Comparison of ENCODE assay signal across 1 cellular context in the genomic region with DNA sequence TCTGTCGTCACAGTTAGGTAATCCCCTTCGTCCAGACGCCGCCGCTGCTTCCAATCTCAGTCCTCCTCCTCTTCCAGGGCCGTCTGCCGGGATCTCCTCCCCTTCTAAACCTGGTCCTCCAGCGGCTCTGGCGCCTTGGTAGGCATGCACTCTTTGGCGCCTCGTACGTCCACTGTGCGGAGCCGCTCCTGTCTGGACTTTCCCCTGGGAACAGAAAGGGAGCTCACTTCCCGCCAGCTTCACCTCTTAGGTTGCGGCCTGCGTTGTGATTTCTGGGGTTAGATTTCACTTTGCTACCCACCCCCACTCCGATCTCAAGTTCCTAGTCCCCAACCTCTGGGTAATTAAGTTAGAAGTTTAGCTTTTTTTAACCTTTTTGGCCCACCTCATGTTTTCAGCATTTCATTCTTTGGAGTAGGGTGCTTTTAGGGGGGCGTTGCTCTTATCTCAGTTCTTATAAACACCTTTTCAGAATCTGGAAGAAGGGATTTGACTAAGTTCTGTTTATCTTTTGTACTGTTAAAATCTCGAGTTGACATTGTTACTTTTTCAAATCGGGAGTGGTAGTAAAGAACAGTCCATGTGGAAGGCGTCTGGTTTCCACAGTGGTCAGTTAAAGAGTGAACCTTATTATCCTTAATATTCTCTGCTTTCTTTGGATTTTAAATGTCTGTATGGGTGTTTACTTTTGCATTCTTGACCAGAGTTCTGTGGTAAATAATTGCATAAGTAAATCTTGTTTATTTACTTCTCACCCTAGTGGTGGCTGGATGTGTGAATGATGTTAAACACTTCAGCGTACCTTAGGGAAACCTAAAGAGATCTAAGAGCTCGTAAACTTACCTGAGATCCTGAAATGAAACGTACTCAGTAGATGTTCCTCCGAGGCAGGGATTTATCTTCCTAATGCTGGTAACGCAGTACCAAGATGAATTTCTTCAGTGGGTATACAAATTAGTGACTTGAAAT.
A peak's percentile ranks its signal among the peaks of the same experiment; 100 is the strongest.
TF ChIP-seq lines count a peak whose summit lies in the region.

No MANE protein-coding gene starts in this region.

TF ChIP-seq in HepG2, 621 proteins besides CTCF, POLR2A, EP300 and RAD21 (continued from another document and continues in another):
- TF ChIP-seq RBM39 (IDR thresholded peaks at IDR 0.05; ENCODE audit: low read depth, low read length, poor library complexity, severe bottlenecking): peak; percentile 3
- TF ChIP-seq SALL1 (CRISPR knock-in tag; IDR thresholded peaks at IDR 0.05): peak; percentile 22; the same call in 1 of the 2 replicates
- TF ChIP-seq, protein P1, sequence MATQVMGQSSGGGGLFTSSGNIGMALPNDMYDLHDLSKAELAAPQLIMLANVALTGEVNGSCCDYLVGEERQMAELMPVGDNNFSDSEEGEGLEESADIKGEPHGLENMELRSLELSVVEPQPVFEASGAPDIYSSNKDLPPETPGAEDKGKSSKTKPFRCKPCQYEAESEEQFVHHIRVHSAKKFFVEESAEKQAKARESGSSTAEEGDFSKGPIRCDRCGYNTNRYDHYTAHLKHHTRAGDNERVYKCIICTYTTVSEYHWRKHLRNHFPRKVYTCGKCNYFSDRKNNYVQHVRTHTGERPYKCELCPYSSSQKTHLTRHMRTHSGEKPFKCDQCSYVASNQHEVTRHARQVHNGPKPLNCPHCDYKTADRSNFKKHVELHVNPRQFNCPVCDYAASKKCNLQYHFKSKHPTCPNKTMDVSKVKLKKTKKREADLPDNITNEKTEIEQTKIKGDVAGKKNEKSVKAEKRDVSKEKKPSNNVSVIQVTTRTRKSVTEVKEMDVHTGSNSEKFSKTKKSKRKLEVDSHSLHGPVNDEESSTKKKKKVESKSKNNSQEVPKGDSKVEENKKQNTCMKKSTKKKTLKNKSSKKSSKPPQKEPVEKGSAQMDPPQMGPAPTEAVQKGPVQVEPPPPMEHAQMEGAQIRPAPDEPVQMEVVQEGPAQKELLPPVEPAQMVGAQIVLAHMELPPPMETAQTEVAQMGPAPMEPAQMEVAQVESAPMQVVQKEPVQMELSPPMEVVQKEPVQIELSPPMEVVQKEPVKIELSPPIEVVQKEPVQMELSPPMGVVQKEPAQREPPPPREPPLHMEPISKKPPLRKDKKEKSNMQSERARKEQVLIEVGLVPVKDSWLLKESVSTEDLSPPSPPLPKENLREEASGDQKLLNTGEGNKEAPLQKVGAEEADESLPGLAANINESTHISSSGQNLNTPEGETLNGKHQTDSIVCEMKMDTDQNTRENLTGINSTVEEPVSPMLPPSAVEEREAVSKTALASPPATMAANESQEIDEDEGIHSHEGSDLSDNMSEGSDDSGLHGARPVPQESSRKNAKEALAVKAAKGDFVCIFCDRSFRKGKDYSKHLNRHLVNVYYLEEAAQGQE (IDR thresholded peaks at IDR 0.05; ENCODE audit: borderline replicate concordance in 1 of 2, low read depth in 1 of 2, low read length in 2 of 2): 0 out of 4 replicates have a peak, but pooled peaks of 1 of the 2 experiments have one; percentile 20
- no peak for TF ChIP-seq HNRNPUL1 (IDR thresholded peaks at IDR 0.05; ENCODE audit: low read depth, low read length)
- TF ChIP-seq BRCA1 (CRISPR knock-in tag; IDR thresholded peaks at IDR 0.05): 0 out of 2 replicates have a peak, but pooled peaks have one; percentile 25
- peak; percentile 36 for TF ChIP-seq IKZF4 (CRISPR knock-in tag; IDR thresholded peaks at IDR 0.05; ENCODE audit: borderline replicate concordance, low read depth, not compliant biosample characterization)
- TF ChIP-seq SAP130 (CRISPR knock-in tag; IDR thresholded peaks at IDR 0.05; ENCODE audit: low read depth): peak; percentile 9
- TF ChIP-seq ZNF547 (CRISPR knock-in tag; IDR thresholded peaks at IDR 0.05): 0 out of 2 replicates have a peak, but pooled peaks have one; percentile 58
- TF ChIP-seq FOXA1 (IDR thresholded peaks at IDR 0.05): no peak
- peak; percentile 42; the same call in 1 of the 2 replicates for TF ChIP-seq FOXA1 (CRISPR knock-in tag; IDR thresholded peaks at IDR 0.05)
- TF ChIP-seq ZNF232 (CRISPR knock-in tag; IDR thresholded peaks at IDR 0.05; ENCODE audit: borderline replicate concordance): no peak
- TF ChIP-seq NR1H2 (CRISPR knock-in tag; IDR thresholded peaks at IDR 0.05; ENCODE audit: borderline replicate concordance, low read depth): 0 out of 2 replicates have a peak, but pooled peaks have one; percentile 3
- TF ChIP-seq ZNF318 (CRISPR knock-in tag; IDR thresholded peaks at IDR 0.05): no peak
- peak; percentile 49; the same call in 1 of the 2 replicates for TF ChIP-seq UBTF (CRISPR knock-in tag; IDR thresholded peaks at IDR 0.05)
- TF ChIP-seq BRF2 (CRISPR knock-in tag; IDR thresholded peaks at IDR 0.05): 0 out of 2 replicates have a peak, but pooled peaks have one; percentile 44
- peak; percentile 51 for TF ChIP-seq MAX (IDR thresholded peaks at IDR 0.05)
- TF ChIP-seq MIXL1 (CRISPR knock-in tag; IDR thresholded peaks at IDR 0.05): no peak
- peak; percentile 36; the same call in 1 of the 2 replicates for TF ChIP-seq ZNF768 (CRISPR knock-in tag; IDR thresholded peaks at IDR 0.05)
- peak; percentile 84; the same call in 1 of the 2 replicates for TF ChIP-seq ZXDC (CRISPR knock-in tag; IDR thresholded peaks at IDR 0.05)
- peak; percentile 3; the same call in 1 of the 2 replicates for TF ChIP-seq TAF1 (CRISPR knock-in tag; IDR thresholded peaks at IDR 0.05)
- TF ChIP-seq TOPORS (CRISPR knock-in tag; IDR thresholded peaks at IDR 0.05): 0 out of 2 replicates have a peak, but pooled peaks have one; percentile 6
- no peak for TF ChIP-seq ZNF121 (CRISPR knock-in tag; IDR thresholded peaks at IDR 0.05)
- peak; percentile 41; the same call in 1 of the 2 replicates for TF ChIP-seq HNF4G (IDR thresholded peaks at IDR 0.05; ENCODE audit: borderline replicate concordance, low read depth, low read length)
- TF ChIP-seq HNF4G (CRISPR knock-in tag; IDR thresholded peaks at IDR 0.05; ENCODE audit: borderline replicate concordance, low read depth): no peak
- TF ChIP-seq, protein P2, sequence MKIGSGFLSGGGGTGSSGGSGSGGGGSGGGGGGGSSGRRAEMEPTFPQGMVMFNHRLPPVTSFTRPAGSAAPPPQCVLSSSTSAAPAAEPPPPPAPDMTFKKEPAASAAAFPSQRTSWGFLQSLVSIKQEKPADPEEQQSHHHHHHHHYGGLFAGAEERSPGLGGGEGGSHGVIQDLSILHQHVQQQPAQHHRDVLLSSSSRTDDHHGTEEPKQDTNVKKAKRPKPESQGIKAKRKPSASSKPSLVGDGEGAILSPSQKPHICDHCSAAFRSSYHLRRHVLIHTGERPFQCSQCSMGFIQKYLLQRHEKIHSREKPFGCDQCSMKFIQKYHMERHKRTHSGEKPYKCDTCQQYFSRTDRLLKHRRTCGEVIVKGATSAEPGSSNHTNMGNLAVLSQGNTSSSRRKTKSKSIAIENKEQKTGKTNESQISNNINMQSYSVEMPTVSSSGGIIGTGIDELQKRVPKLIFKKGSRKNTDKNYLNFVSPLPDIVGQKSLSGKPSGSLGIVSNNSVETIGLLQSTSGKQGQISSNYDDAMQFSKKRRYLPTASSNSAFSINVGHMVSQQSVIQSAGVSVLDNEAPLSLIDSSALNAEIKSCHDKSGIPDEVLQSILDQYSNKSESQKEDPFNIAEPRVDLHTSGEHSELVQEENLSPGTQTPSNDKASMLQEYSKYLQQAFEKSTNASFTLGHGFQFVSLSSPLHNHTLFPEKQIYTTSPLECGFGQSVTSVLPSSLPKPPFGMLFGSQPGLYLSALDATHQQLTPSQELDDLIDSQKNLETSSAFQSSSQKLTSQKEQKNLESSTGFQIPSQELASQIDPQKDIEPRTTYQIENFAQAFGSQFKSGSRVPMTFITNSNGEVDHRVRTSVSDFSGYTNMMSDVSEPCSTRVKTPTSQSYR (CRISPR knock-in tag; IDR thresholded peaks at IDR 0.05; ENCODE audit: borderline replicate concordance): peak; percentile 25; the same call in 1 of the 2 replicates
